In genomic region chr12:846376-846775, GRCh38 we compare ENCODE assay signal across 19 cellular contexts.
DNase-seq lines count a peak whose midpoint lies in the region; TF ChIP-seq lines count a peak whose summit lies in the region.
"Had no signal": no experiment of that assay in that cellular context is flagged by ENCODE, and none has a peak within 500 bp of the region (broad histone marks: within the 10 kb centered on the region; RNA-seq: fewer than 3 reads in every experiment).

No MANE protein-coding gene starts in this region.

- no peak overlapping the region for H3K4me3 Mint-ChIP-seq in MCF 10A (ENCODE audit: unreplicated experiment)
- no peak overlapping the region for H3K4me3 Mint-ChIP-seq in activated T-helper 1 cell treated with anti-CD3 and anti-CD28 coated beads, Interleukin-12 subunit alpha, Interleukin-12 subunit beta, Interleukin-2, Interleukin-4 antibody, amounts not matched to agents 30 ng/mL and 10 ng/mL and 1 ng/mL, durations not matched to agents 14 hours and 24 hours and 36 hours
- H3K4me3 Mint-ChIP-seq: CD8-positive, alpha-beta memory T cell; H9 had no signal

- H3K9me3 Mint-ChIP-seq in MCF 10A (ENCODE audit: unreplicated experiment): no peaks in the 10 kb centered on the region
- H3K9me3 Mint-ChIP-seq in activated T-helper 1 cell treated with anti-CD3 and anti-CD28 coated beads, Interleukin-12 subunit alpha, Interleukin-12 subunit beta, Interleukin-2, Interleukin-4 antibody, amounts not matched to agents 30 ng/mL and 10 ng/mL and 1 ng/mL, durations not matched to agents 14 hours and 24 hours and 36 hours: peaks cover 5% of the 10 kb centered on the region
- H3K9me3 Mint-ChIP-seq: H9 had no signal

- DNase-seq in MCF 10A (ENCODE audit: unreplicated experiment): no peak
- DNase-seq in breast epithelium (ENCODE audit: low spot score in 2 of 2): no peak
- no peak for DNase-seq in activated T-helper 1 cell treated with anti-CD3 and anti-CD28 coated beads, Interleukin-12 subunit alpha, Interleukin-12 subunit beta, Interleukin-2, Interleukin-4 antibody, amounts not matched to agents 30 ng/mL and 10 ng/mL and 1 ng/mL, durations not matched to agents 14 hours and 24 hours and 36 hours (ENCODE audit: low spot score)
- DNase-seq in kidney glomerular epithelial cell (lab: John Stamatoyannopoulos, UW): peak; percentile 6
- peak; percentile 95 for DNase-seq in renal cortical epithelial cell (ENCODE audit: low read depth)
- DNase-seq in uterus: no peak
- DNase-seq in SIG-M5 treated with dmso at 0.1 percent for 504 hours (lab: John Stamatoyannopoulos, UW; ENCODE audit: unreplicated experiment): no peak
- DNase-seq in NOMO-1 treated with dmso at 0.1 percent for 144 hours (lab: John Stamatoyannopoulos, UW; ENCODE audit: unreplicated experiment): no peak
- DNase-seq: CD8-positive, alpha-beta memory T cell; DMS79; H9; KG1; NCI-H1417 treated with DMSO at 0.1 percent for 48 hours; NCI-H187 treated with DMSO at 0.1 percent for 48 hours; NCI-H226; NCI-H524; NCI-H82; SHP77 treated with DMSO at 0.1 percent for 48 hours had no signal

- H3K4me1 ChIP-seq in breast epithelium (no peaks in the 10 kb centered on the region), uterus (peaks cover 0 to 4% of the 10 kb centered on the region in 2 donors)
- H3K4me1 ChIP-seq: BLaER1 had no signal

- no peak for TF ChIP-seq CTCF in MCF 10A (IDR thresholded peaks at IDR 0.05; ENCODE audit: unreplicated experiment)
- no peak for TF ChIP-seq CTCF in breast epithelium (IDR thresholded peaks at IDR 0.05)
- TF ChIP-seq CTCF in uterus (IDR thresholded peaks at IDR 0.05): no peak

- H3K27me3 ChIP-seq in breast epithelium: no peaks in the 10 kb centered on the region
- no peaks in the 10 kb centered on the region for H3K27me3 ChIP-seq in uterus
- H3K27me3 ChIP-seq: BLaER1 had no signal

- H3K27me3 Mint-ChIP-seq in MCF 10A (ENCODE audit: insufficient read depth, unreplicated experiment): no peaks in the 10 kb centered on the region
- H3K27me3 Mint-ChIP-seq in activated T-helper 1 cell treated with anti-CD3 and anti-CD28 coated beads, Interleukin-12 subunit alpha, Interleukin-12 subunit beta, Interleukin-2, Interleukin-4 antibody, amounts not matched to agents 30 ng/mL and 10 ng/mL and 1 ng/mL, durations not matched to agents 14 hours and 24 hours and 36 hours (ENCODE audit: insufficient read depth): no peaks in the 10 kb centered on the region
- H3K27me3 Mint-ChIP-seq: CD8-positive, alpha-beta memory T cell had no signal

- peaks cover 18% of the 10 kb centered on the region for H3K36me3 Mint-ChIP-seq in MCF 10A (ENCODE audit: insufficient read depth, unreplicated experiment)
- H3K36me3 Mint-ChIP-seq in activated T-helper 1 cell treated with anti-CD3 and anti-CD28 coated beads, Interleukin-12 subunit alpha, Interleukin-12 subunit beta, Interleukin-2, Interleukin-4 antibody, amounts not matched to agents 30 ng/mL and 10 ng/mL and 1 ng/mL, durations not matched to agents 14 hours and 24 hours and 36 hours (ENCODE audit: low read depth): peaks cover 21% of the 10 kb centered on the region

- TF ChIP-seq POLR2A in breast epithelium (IDR thresholded peaks at IDR 0.05) (no peak), uterus (IDR thresholded peaks at IDR 0.05) (no peak)

- H3K27ac ChIP-seq in breast epithelium (no peak overlapping the region), uterus (no peak overlapping the region)
- H3K27ac ChIP-seq: BLaER1 had no signal

- H3K4me3 ChIP-seq in breast epithelium: no peak overlapping the region
- H3K4me3 ChIP-seq in uterus: no peak overlapping the region
- H3K4me3 ChIP-seq: BLaER1 had no signal

- H3K9me3 ChIP-seq in breast epithelium (no peaks in the 10 kb centered on the region), uterus (no peaks in the 10 kb centered on the region)

- peaks cover 28% of the 10 kb centered on the region for H3K4me1 Mint-ChIP-seq in MCF 10A (ENCODE audit: insufficient read depth, unreplicated experiment)
- H3K4me1 Mint-ChIP-seq in activated T-helper 1 cell treated with anti-CD3 and anti-CD28 coated beads, Interleukin-12 subunit alpha, Interleukin-12 subunit beta, Interleukin-2, Interleukin-4 antibody, amounts not matched to agents 30 ng/mL and 10 ng/mL and 1 ng/mL, durations not matched to agents 14 hours and 24 hours and 36 hours (ENCODE audit: low read depth): peaks cover 44% of the 10 kb centered on the region
- H3K4me1 Mint-ChIP-seq: H9 had no signal

- H3K36me3 ChIP-seq in breast epithelium (no peaks in the 10 kb centered on the region), uterus (no peaks in the 10 kb centered on the region)

- BruUV-seq in MCF 10A (replicated peaks; lab: Mats Ljungman, UMichigan): no TSS peak

- intact Hi-C loops in MCF 10A (cut with micrococcal nuclease) (no loop called here), breast epithelium (cut with DNase I; ENCODE audit: low total_unique reads) (no loop called here), uterus (cut with DNase I; ENCODE audit: low total_unique reads) (no loop called here)
- intact Hi-C loops in activated T-helper 1 cell treated with anti-CD3 and anti-CD28 coated beads, Interleukin-12 subunit alpha, Interleukin-12 subunit beta, Interleukin-2, Interleukin-4 antibody, amounts not matched to agents 30 ng/mL and 10 ng/mL and 1 ng/mL, durations not matched to agents 14 hours and 24 hours and 36 hours (cut with micrococcal nuclease): loop anchor here (5.0 kb wide), 1 partner anchor 34 kb away; no protein-coding TSS in a partner anchor

- POLR2A ChIA-PET in MCF 10A (lab: Yijun Ruan, JAX): interaction anchor here (0.6 to 8.1 kb wide), 8 partner anchors 13 to 653 kb away, joined by 3 to 142 read pairs (median 4); no protein-coding TSS in a partner anchor

- CTCF ChIA-PET in MCF 10A (lab: Yijun Ruan, JAX): interaction anchor here (0.6 to 1.7 kb wide), 5 partner anchors 11 to 667 kb away, joined by 3 to 13 read pairs (median 3); no protein-coding TSS in a partner anchor

- peak overlapping the region; percentile 80 for H3K27ac Mint-ChIP-seq in MCF 10A (ENCODE audit: low read depth, unreplicated experiment)
- peak overlapping the region; percentile 15 for H3K27ac Mint-ChIP-seq in activated T-helper 1 cell treated with anti-CD3 and anti-CD28 coated beads, Interleukin-12 subunit alpha, Interleukin-12 subunit beta, Interleukin-2, Interleukin-4 antibody, amounts not matched to agents 30 ng/mL and 10 ng/mL and 1 ng/mL, durations not matched to agents 14 hours and 24 hours and 36 hours
- H3K27ac Mint-ChIP-seq: H9 had no signal

Comparison
In these comparisons a context has a peak if more than half of its experiments do, and no peak if none do; other contexts are left out.
1. DNase-seq: peak in kidney glomerular epithelial cell (single experiment) and renal cortical epithelial cell (single experiment); none in MCF 10A (single experiment), breast epithelium (0 of 2), activated T-helper 1 cell treated with anti-CD3 and anti-CD28 coated beads, Interleukin-12 subunit alpha, Interleukin-12 subunit beta, Interleukin-2, Interleukin-4 antibody, amounts not matched to agents 30 ng/mL and 10 ng/mL and 1 ng/mL, durations not matched to agents 14 hours and 24 hours and 36 hours (single experiment), uterus (0 of 2), SIG-M5 treated with dmso at 0.1 percent for 504 hours (single experiment) and NOMO-1 treated with dmso at 0.1 percent for 144 hours (single experiment).